ENCODE assay signal across 7 cellular contexts in genomic region chr5:474232-474825, GRCh38. TPM values are rescaled to one million over a fixed set of nuclear protein-coding genes. Genes with fewer than 3 reads are reported as not detected.
A peak's percentile ranks its signal among the peaks of the same experiment; 100 is the strongest.
DNase-seq lines count a peak whose midpoint lies in the region; ATAC-seq and TF ChIP-seq lines count a peak whose summit lies in the region.
"Not testable (repeated sequence)": the region's sequence is repeated elsewhere in the genome, so short reads cannot be mapped to it uniquely, and the experiment has no call there.

No MANE protein-coding gene starts in this region.

- DNase-seq in GM12864 (ENCODE audit: low read depth); activated CD8-positive, alpha-beta T cell treated with anti-CD3 and anti-CD28 coated beads, Interleukin-2, amount 10 ng/mL, durations not matched to agents 7 days and 5 days; mammary epithelial cell; cardiac muscle cell (ENCODE audit: low read depth in 1 of 2, low spot score in 1 of 2); skeletal muscle cell (ENCODE audit: low read depth): not testable (repeated sequence)
- peak; percentile 44 for DNase-seq in NCI-H69 (lab: John Stamatoyannopoulos, UW)

- POLR2A ChIA-PET in activated CD8-positive, alpha-beta T cell treated with anti-CD3 and anti-CD28 coated beads, Interleukin-2, amount 10 ng/mL, durations not matched to agents 7 days and 5 days (lab: Charles Lee): interaction anchor here (0.7 to 1.7 kb wide), 4 partner anchors 28 to 203 kb away, joined by 3 to 7 read pairs (median 4); partner anchors contain the start of genes EXOC3 and PDCD6

- H3K4me1 ChIP-seq in mammary epithelial cell (ENCODE audit: insufficient read depth, low read length) (peaks cover 31% of the 10 kb centered on the region), cardiac muscle cell (ENCODE audit: low read depth) (peaks cover 14% of the 10 kb centered on the region), muscle layer of colon (ENCODE audit: insufficient read depth, low read length) (peaks cover 19% of the 10 kb centered on the region)

- H2AFZ ChIP-seq in mammary epithelial cell (ENCODE audit: low read depth, low read length): peak overlapping the region; percentile 76

- not testable (repeated sequence) for H4K20me1 ChIP-seq in mammary epithelial cell (ENCODE audit: insufficient read depth, low read length)

- H3K9me3 ChIP-seq in mammary epithelial cell (replicated peaks; ENCODE audit: insufficient read depth, low read length); cardiac muscle cell (ENCODE audit: low read depth); muscle layer of colon (ENCODE audit: low read length): not testable (repeated sequence)

- H3K4me1 Mint-ChIP-seq in activated CD8-positive, alpha-beta T cell treated with anti-CD3 and anti-CD28 coated beads, Interleukin-2, amount 10 ng/mL, durations not matched to agents 7 days and 5 days (ENCODE audit: low read depth): peaks cover 19% of the 10 kb centered on the region

- peak overlapping the region; percentile 86 for H3K4me3 ChIP-seq in GM12864 (ENCODE audit: low read depth, low read length)
- H3K4me3 ChIP-seq in mammary epithelial cell (replicated peaks in 1 of 3; ENCODE audit: insufficient read depth in 1 of 3, low read depth in 2 of 3, low read length in 3 of 3): peak overlapping the region; percentile 69 to 94 (median 73)
- peak overlapping the region; percentile 88 for H3K4me3 ChIP-seq in cardiac muscle cell
- H3K4me3 ChIP-seq in muscle layer of colon (ENCODE audit: low read depth in 1 of 2, low read length in 2 of 2): peak overlapping the region; percentile 64 to 93
- peak overlapping the region; percentile 87 for H3K4me3 ChIP-seq in skeletal muscle cell (ENCODE audit: low read depth, low read length)

- not testable (repeated sequence) for H3K9me3 Mint-ChIP-seq in activated CD8-positive, alpha-beta T cell treated with anti-CD3 and anti-CD28 coated beads, Interleukin-2, amount 10 ng/mL, durations not matched to agents 7 days and 5 days (ENCODE audit: insufficient read depth)

- not testable (repeated sequence) for TF ChIP-seq CTCF in GM12864 (IDR thresholded peaks at IDR 0.05; ENCODE audit: low read depth, low read length, missing control alignments); mammary epithelial cell (conservative IDR thresholded peaks at IDR 0.05 in 1 of 2, IDR thresholded peaks at IDR 0.05 in 1 of 2; ENCODE audit: extremely low read depth in 1 of 2, insufficient read depth in 1 of 2, low read depth in 1 of 2, low read length in 2 of 2); cardiac muscle cell (IDR thresholded peaks at IDR 0.05; ENCODE audit: low read depth, low read length)

- CTCF ChIA-PET in activated CD8-positive, alpha-beta T cell treated with anti-CD3 and anti-CD28 coated beads, Interleukin-2, amount 10 ng/mL, durations not matched to agents 7 days and 5 days (lab: Charles Lee): interaction anchor here (0.9 to 4.2 kb wide), 3 partner anchors 28 to 157 kb away, joined by 3 to 29 read pairs (median 4); no protein-coding TSS in a partner anchor
- CTCF ChIA-PET in mammary epithelial cell (lab: Charles Lee; ENCODE audit: low non-redundant PET): interaction anchor here (0.6 kb wide), 1 partner anchor 27 kb away, joined by 6 read pairs; no protein-coding TSS in a partner anchor

- H3K9ac ChIP-seq in mammary epithelial cell (ENCODE audit: insufficient read depth, low read length): peak overlapping the region; percentile 49
- not testable (repeated sequence) for H3K9ac ChIP-seq in muscle layer of colon (ENCODE audit: low read length)

- H3K27me3 ChIP-seq in mammary epithelial cell (ENCODE audit: insufficient read depth, low read length): not testable (repeated sequence)
- peaks cover 18% of the 10 kb centered on the region for H3K27me3 ChIP-seq in cardiac muscle cell
- peaks cover 16 to 48% of the 10 kb centered on the region in 2 donors for H3K27me3 ChIP-seq in muscle layer of colon (ENCODE audit: control insufficient read depth in 1 of 2, insufficient read depth in 2 of 2, low read length in 2 of 2)

- intact Hi-C loops in mammary epithelial cell (cut with micrococcal nuclease): loop anchor here (5.0 to 10.0 kb wide), 2 partner anchors 138 to 420 kb away; partner anchors contain the start of genes BRD9, CEP72 and TRIP13

- H3K27me3 Mint-ChIP-seq in activated CD8-positive, alpha-beta T cell treated with anti-CD3 and anti-CD28 coated beads, Interleukin-2, amount 10 ng/mL, durations not matched to agents 7 days and 5 days (ENCODE audit: low read depth): not testable (repeated sequence)

- peak overlapping the region; percentile 96 for H3K4me2 ChIP-seq in mammary epithelial cell (ENCODE audit: insufficient read depth, low read depth, low read length)

- in situ Hi-C loops in mammary epithelial cell (cut with MboI; ENCODE audit: low sequenced_read_pairs in 2 of 2): not testable (repeated sequence)

- peaks cover 14% of the 10 kb centered on the region for H3K36me3 Mint-ChIP-seq in activated CD8-positive, alpha-beta T cell treated with anti-CD3 and anti-CD28 coated beads, Interleukin-2, amount 10 ng/mL, durations not matched to agents 7 days and 5 days (ENCODE audit: low read depth)

- H3K36me3 ChIP-seq in mammary epithelial cell (ENCODE audit: insufficient read depth, low read length); cardiac muscle cell; muscle layer of colon (ENCODE audit: insufficient read depth, low read length): not testable (repeated sequence)

- peaks cover 30% of the 10 kb centered on the region for H3K79me2 ChIP-seq in mammary epithelial cell (ENCODE audit: insufficient read depth, low read length)

- ATAC-seq in activated CD8-positive, alpha-beta T cell treated with anti-CD3 and anti-CD28 coated beads, Interleukin-2, amount 10 ng/mL, durations not matched to agents 7 days and 5 days: not testable (repeated sequence)

- peak overlapping the region; percentile 67 for H3K4me3 Mint-ChIP-seq in activated CD8-positive, alpha-beta T cell treated with anti-CD3 and anti-CD28 coated beads, Interleukin-2, amount 10 ng/mL, durations not matched to agents 7 days and 5 days

- WGBS in mammary epithelial cell (ENCODE audit: low coverage, missing lambda C conversion rate): no CpG with 5 or more reads among the region's 50 CpGs

- not testable (repeated sequence) for BruUV-seq in mammary epithelial cell (replicated peaks; lab: Mats Ljungman, UMichigan)

- dilution Hi-C loops in mammary epithelial cell (cut with HindIII; ENCODE audit: low sequenced_read_pairs): not testable (repeated sequence)

- H3K27ac Mint-ChIP-seq in activated CD8-positive, alpha-beta T cell treated with anti-CD3 and anti-CD28 coated beads, Interleukin-2, amount 10 ng/mL, durations not matched to agents 7 days and 5 days: not testable (repeated sequence)

- not testable (repeated sequence) for H3K27ac ChIP-seq in mammary epithelial cell (ENCODE audit: insufficient read depth, low read depth, low read length); cardiac muscle cell; muscle layer of colon (ENCODE audit: low read depth, low read length)

RNA-seq across cellular contexts. Expression of gene EXOC3, which starts 31.4 kb away (rescaled TPM):
- total RNA-seq in activated CD8-positive, alpha-beta T cell treated with anti-CD3 and anti-CD28 coated beads, Interleukin-2, amount 10 ng/mL, durations not matched to agents 7 days and 5 days: 10 to 100 TPM; 62.2 to 62.3 TPM
- total RNA-seq in mammary epithelial cell: 10 to 100 TPM; 19.5 to 41.2 TPM
- 15.0 TPM for polyA plus RNA-seq in mammary epithelial cell
- 26.2 TPM for polyA minus RNA-seq in mammary epithelial cell
- total RNA-seq in cardiac muscle cell: 30.5 and 56.4 TPM in 2 replicates
- polyA plus RNA-seq in cardiac muscle cell: 34.8 and 36.3 TPM in 2 replicates

RNA-seq across cellular contexts. Expression of gene SLC9A3, which starts 49.9 kb away (rescaled TPM):
- 1 to 10 TPM; 1.6 to 1.9 TPM for total RNA-seq in activated CD8-positive, alpha-beta T cell treated with anti-CD3 and anti-CD28 coated beads, Interleukin-2, amount 10 ng/mL, durations not matched to agents 7 days and 5 days
- total RNA-seq in mammary epithelial cell (1 to 10 TPM; 1.0 to 1.3 TPM), cardiac muscle cell (11.3 and 15.3 TPM in 2 replicates)
- polyA plus RNA-seq in mammary epithelial cell (1.00 TPM), cardiac muscle cell (4.8 and 5.7 TPM in 2 replicates)
- not detected for polyA minus RNA-seq in mammary epithelial cell
